ENCODE assay signal across 8 cellular contexts in genomic region chr15:47196057-47196456, GRCh38.
DNase-seq lines count a peak whose midpoint lies in the region; ATAC-seq lines count a peak whose summit lies in the region.

No MANE protein-coding gene starts in this region.

- ATAC-seq in GM18502 (IDR thresholded peaks at IDR 0.05; ENCODE audit: poor library complexity, unreplicated experiment) (peak; percentile 95), HG02973 (IDR thresholded peaks at IDR 0.05; ENCODE audit: unreplicated experiment) (peak; percentile 92)

- DNase-seq in A172 (ENCODE audit: low spot score), result peak; percentile 61
- peak; percentile 78 for DNase-seq in NCI-H1694 treated with DMSO at 0.1 percent for 48 hours (lab: John Stamatoyannopoulos, UW)
- peak; percentile 25 for DNase-seq in T follicular helper cell (ENCODE audit: low read depth)
- DNase-seq in central memory CD4-positive, alpha-beta T cell, result peak; percentile 5
- DNase-seq in kidney glomerular epithelial cell (lab: John Stamatoyannopoulos, UW), result peak; percentile 78
- DNase-seq in stimulated activated CD4-positive, alpha-beta T cell treated with anti-CD3 and anti-CD28 coated beads, Interleukin-2, amount 100 ng/mL, for 48 hours, result peak; percentile 15 to 27

Comparison
In these comparisons a context has a peak if more than half of its experiments do, and no peak if none do; other contexts are left out.
1. Peak in every context shown above with its lines: DNase-seq and ATAC-seq.
2. DNase-seq: peak in every context shown above with its lines; median percentile 78 in NCI-H1694 treated with DMSO at 0.1 percent for 48 hours; 78 in kidney glomerular epithelial cell; 61 in A172; 25 in T follicular helper cell; 21 in stimulated activated CD4-positive, alpha-beta T cell treated with anti-CD3 and anti-CD28 coated beads, Interleukin-2, amount 100 ng/mL, for 48 hours; 5 in central memory CD4-positive, alpha-beta T cell.